Comparison of ENCODE assay signal across 8 cellular contexts in the genomic region with DNA sequence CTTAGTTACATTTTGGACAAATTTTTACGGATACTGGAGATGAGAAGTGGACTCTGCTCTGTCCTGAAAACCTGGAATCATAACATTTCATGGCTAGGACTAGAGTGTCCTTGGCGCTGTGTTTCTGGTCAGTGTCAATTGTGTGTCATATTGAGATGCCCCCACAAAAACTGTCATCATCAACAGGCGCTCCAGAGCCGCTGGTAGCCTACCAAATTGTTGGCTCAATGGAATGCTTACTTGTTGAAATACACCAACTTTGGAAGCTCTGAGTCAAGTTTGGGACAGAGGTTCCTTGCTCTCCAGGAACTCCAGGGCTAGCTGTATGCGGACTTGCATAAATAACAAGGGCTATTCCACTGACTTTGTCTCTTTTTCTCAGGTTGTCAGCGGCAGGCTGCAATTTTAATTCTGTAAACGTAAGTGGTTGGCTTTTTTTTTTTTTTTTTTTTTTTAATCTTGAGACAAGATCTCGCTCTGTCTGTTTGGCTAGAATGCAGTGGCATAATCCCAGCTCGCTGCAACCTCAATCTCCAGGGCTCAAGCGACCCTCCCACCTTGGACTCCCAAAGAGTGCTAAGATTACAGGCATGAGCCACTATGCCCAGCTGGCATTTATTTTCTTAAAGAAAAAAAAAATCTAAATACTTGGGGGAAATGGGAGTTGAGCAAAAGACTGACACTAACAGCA. TPM values are rescaled to one million over a fixed set of nuclear protein-coding genes. Genes with fewer than 3 reads are reported as not detected.
A peak's percentile ranks its signal among the peaks of the same experiment; 100 is the strongest.
DNase-seq lines count a peak whose midpoint lies in the region; TF ChIP-seq lines count a peak whose summit lies in the region.

No MANE protein-coding gene starts in this region.

- no peak for DNase-seq in SJSA1 (ENCODE audit: low read depth in 1 of 2, low spot score in 2 of 2)
- peak in 1 of 2 donors; percentile 21 for DNase-seq in fibroblast of lung (ENCODE audit: low read depth in 2 of 2)
- DNase-seq in DMS53 (lab: John Stamatoyannopoulos, UW), result no peak
- DNase-seq in GM10266 (ENCODE audit: extremely low spot score), result no peak
- no peak for DNase-seq in NCI-H1092 (lab: John Stamatoyannopoulos, UW)
- no peak for DNase-seq in NCI-H1048 (lab: John Stamatoyannopoulos, UW)

- TF ChIP-seq CTCF in DOHH2 (IDR thresholded peaks at IDR 0.05; ENCODE audit: low read depth, low read length, poor library complexity, severe bottlenecking) (no peak), fibroblast of lung (conservative IDR thresholded peaks at IDR 0.05 in 1 of 2, IDR thresholded peaks at IDR 0.05 in 1 of 2; ENCODE audit: low read depth in 1 of 2, low read length in 2 of 2) (no peak), GM10266 (IDR thresholded peaks at IDR 0.05; ENCODE audit: control insufficient read depth, insufficient read depth, low read depth, missing control alignments) (no peak)

- H3K4me1 ChIP-seq in DOHH2 (ENCODE audit: control insufficient read depth, low read length), result peaks cover 7% of the 10 kb centered on the region
- peaks cover 8% of the 10 kb centered on the region for H3K4me1 ChIP-seq in SJSA1 (replicated peaks)
- H3K4me1 ChIP-seq in fibroblast of lung (ENCODE audit: control insufficient read depth, extremely low read depth, insufficient read depth, low read length), result no peaks in the 10 kb centered on the region
- H3K4me1 ChIP-seq in neuron (ENCODE audit: insufficient read depth, low read length), result peaks cover 7% of the 10 kb centered on the region

- H3K36me3 ChIP-seq in DOHH2 (ENCODE audit: control insufficient read depth, low read length), result no peaks in the 10 kb centered on the region
- no peaks in the 10 kb centered on the region for H3K36me3 ChIP-seq in SJSA1
- no peaks in the 10 kb centered on the region for H3K36me3 ChIP-seq in fibroblast of lung (ENCODE audit: control insufficient read depth, insufficient read depth, low read length)
- no peaks in the 10 kb centered on the region for H3K36me3 ChIP-seq in neuron (ENCODE audit: insufficient read depth, low read length)

- H2AFZ ChIP-seq in fibroblast of lung (ENCODE audit: low read length) (peak overlapping the region; percentile 65), neuron (ENCODE audit: low read depth, low read length) (peak overlapping the region; percentile 75)

- H3K9me3 ChIP-seq in DOHH2 (ENCODE audit: control insufficient read depth, insufficient read depth, low read length), result no peaks in the 10 kb centered on the region
- no peaks in the 10 kb centered on the region for H3K9me3 ChIP-seq in SJSA1 (replicated peaks)
- H3K9me3 ChIP-seq in fibroblast of lung (ENCODE audit: control insufficient read depth, insufficient read depth, low read depth, low read length), result no peaks in the 10 kb centered on the region
- no peaks in the 10 kb centered on the region for H3K9me3 ChIP-seq in neuron (ENCODE audit: low read length)

- H3K4me3 ChIP-seq in DOHH2 (ENCODE audit: low read length), result peak overlapping the region; percentile 46
- H3K4me3 ChIP-seq in SJSA1, result peak overlapping the region; percentile 38
- H3K4me3 ChIP-seq in fibroblast of lung (replicated peaks in 1 of 4; ENCODE audit: control extremely low read depth in 1 of 4, insufficient read depth in 1 of 4, low read depth in 3 of 4, low read length in 4 of 4), result peak overlapping the region; percentile 5 to 59 (median 43)
- H3K4me3 ChIP-seq in neuron (ENCODE audit: low read length), result peak overlapping the region; percentile 48

- H3K9ac ChIP-seq in fibroblast of lung (ENCODE audit: insufficient read depth, low read length), result no peak overlapping the region

- H3K79me2 ChIP-seq in DOHH2 (ENCODE audit: control insufficient read depth, low read length) (no peaks in the 10 kb centered on the region), fibroblast of lung (ENCODE audit: control insufficient read depth, insufficient read depth, low read length) (no peaks in the 10 kb centered on the region)

- no peaks in the 10 kb centered on the region for H3K9me2 ChIP-seq in DOHH2 (replicated peaks; ENCODE audit: control insufficient read depth, low read length)

- H3K27me3 ChIP-seq in DOHH2 (ENCODE audit: control insufficient read depth, low read length) (peaks cover 17% of the 10 kb centered on the region), SJSA1 (replicated peaks) (peaks cover 22% of the 10 kb centered on the region), fibroblast of lung (ENCODE audit: control insufficient read depth, insufficient read depth, low read length) (peaks cover 7% of the 10 kb centered on the region), neuron (ENCODE audit: insufficient read depth, low read length) (peaks cover 40% of the 10 kb centered on the region)

- no peaks in the 10 kb centered on the region for H4K20me1 ChIP-seq in DOHH2 (ENCODE audit: control insufficient read depth, insufficient read depth, low read depth, low read length)
- H4K20me1 ChIP-seq in fibroblast of lung (ENCODE audit: control insufficient read depth, extremely low read depth, insufficient read depth, low read length), result no peaks in the 10 kb centered on the region

- H3K4me2 ChIP-seq in DOHH2 (ENCODE audit: low read length) (peak overlapping the region; percentile 30), fibroblast of lung (ENCODE audit: extremely low read depth, insufficient read depth, low read length) (peak overlapping the region; percentile 59)

- no peak overlapping the region for H3K27ac ChIP-seq in DOHH2 (ENCODE audit: low read depth, low read length)
- no peak overlapping the region for H3K27ac ChIP-seq in SJSA1
- H3K27ac ChIP-seq in fibroblast of lung (ENCODE audit: insufficient read depth, low read length), result no peak overlapping the region

- no peaks in the 10 kb centered on the region for H3F3A ChIP-seq in DOHH2 (ENCODE audit: control insufficient read depth, insufficient read depth)

RNA-seq across cellular contexts. Expression of gene HPGD, which starts 0.9 kb away (rescaled TPM):
- 1.9 and 6.4 TPM in 2 replicates for total RNA-seq in SJSA1 (2014; rRNA removed; shearing (Covaris generic))
- total RNA-seq in fibroblast of lung, result 0.17 and 0.26 TPM in 2 replicates
- 0.08 and 0.16 TPM in 2 replicates for polyA plus RNA-seq in fibroblast of lung
- polyA plus RNA-seq in fibroblast of lung (2012), result 0.12 and 0.13 TPM in 2 replicates
- not detected in 2 replicates for polyA minus RNA-seq in fibroblast of lung (ENCODE audit: low replicate concordance)
